Comparison of ENCODE assay signal across 8 cellular contexts in genomic region chrX:3712870-3713224, GRCh38. TPM values are rescaled to one million over a fixed set of nuclear protein-coding genes. Genes with fewer than 3 reads are reported as not detected.
A peak's percentile ranks its signal among the peaks of the same experiment; 100 is the strongest.
DNase-seq lines count a peak whose midpoint lies in the region; ATAC-seq and TF ChIP-seq lines count a peak whose summit lies in the region.

No MANE protein-coding gene starts in this region.

- H3K9me3 ChIP-seq in PC-9 (ENCODE audit: insufficient read depth, low read depth): no peaks in the 10 kb centered on the region
- no peaks in the 10 kb centered on the region for H3K9me3 ChIP-seq in osteoblast (ENCODE audit: low read depth, low read length)

- H2AFZ ChIP-seq in PC-9 (peak overlapping the region; percentile 75), osteoblast (ENCODE audit: low read length) (no peak overlapping the region)

- intact Hi-C loops in PC-9 (cut with micrococcal nuclease; ENCODE audit: unreplicated experiment): no loop called here

- H3K27me3 ChIP-seq in PC-9 (ENCODE audit: insufficient read depth, low read depth): no peaks in the 10 kb centered on the region
- H3K27me3 ChIP-seq in osteoblast (ENCODE audit: insufficient read depth, low read length): no peaks in the 10 kb centered on the region

- H3K4me3 ChIP-seq in PC-9 (peak overlapping the region; percentile 93), osteoblast (ENCODE audit: insufficient read depth, low read length) (peak overlapping the region; percentile 72)

- H3K9me2 ChIP-seq in PC-9 (ENCODE audit: insufficient read depth): no peaks in the 10 kb centered on the region

- H3K36me3 ChIP-seq in PC-9 (ENCODE audit: low read depth): no peaks in the 10 kb centered on the region
- H3K36me3 ChIP-seq in osteoblast (ENCODE audit: insufficient read depth, low read length): no peaks in the 10 kb centered on the region

- no peaks in the 10 kb centered on the region for H4K20me1 ChIP-seq in PC-9 (ENCODE audit: insufficient read depth)
- no peaks in the 10 kb centered on the region for H4K20me1 ChIP-seq in osteoblast (ENCODE audit: insufficient read depth, low read length)

- DNase-seq in HEK293T (ENCODE audit: extremely low spot score): peak; percentile 17
- DNase-seq in PC-9: no peak
- no peak for DNase-seq in epithelial cell of prostate (ENCODE audit: low read depth, low spot score)
- peak; percentile 79 for DNase-seq in osteoblast (ENCODE audit: insufficient read length, low spot score, missing footprints)
- no peak for DNase-seq in cerebellar nuclear complex (lab: John Stamatoyannopoulos, UW)
- no peak for DNase-seq in DMS79 treated with DMSO at 0.1 percent for 48 hours (lab: John Stamatoyannopoulos, UW)
- DNase-seq in HuH-7.5 (ENCODE audit: low spot score): no peak

- CTCF ChIA-PET in HEK293T (lab: Yijun Ruan, JAX): no interaction called here
- CTCF ChIA-PET in PC-9 (lab: Charles Lee): no interaction called here

- ATAC-seq in GM18519 (IDR thresholded peaks at IDR 0.05; ENCODE audit: low FRiP score, unreplicated experiment): peak; percentile 21

- H3K27ac ChIP-seq in PC-9 (no peak overlapping the region), epithelial cell of prostate (peak overlapping the region; percentile 34), osteoblast (ENCODE audit: low read depth, low read length) (no peak overlapping the region)

- no peaks in the 10 kb centered on the region for H3F3A ChIP-seq in PC-9 (ENCODE audit: insufficient read depth, low read depth)

- POLR2A ChIA-PET in HEK293T (lab: Yijun Ruan, JAX) (no interaction called here), PC-9 (lab: Charles Lee; ENCODE audit: unreplicated experiment) (no interaction called here)

- peak overlapping the region; percentile 89 for H3K4me2 ChIP-seq in PC-9
- H3K4me2 ChIP-seq in osteoblast (ENCODE audit: insufficient read depth, low read length): peak overlapping the region; percentile 74

- BruUV-seq in PC-9 (replicated peaks; lab: Mats Ljungman, UMichigan): no TSS peak

- H3K4me1 ChIP-seq in PC-9 (replicated peaks; ENCODE audit: insufficient read depth): peaks cover 12% of the 10 kb centered on the region; the same call in 1 of the 2 replicates
- peaks cover 11% of the 10 kb centered on the region for H3K4me1 ChIP-seq in osteoblast (ENCODE audit: insufficient read depth, low read length)

- H3K79me2 ChIP-seq in PC-9 (ENCODE audit: low read depth) (peaks cover 9% of the 10 kb centered on the region; the same call in 1 of the 2 replicates), osteoblast (ENCODE audit: insufficient read depth, low read length) (no peaks in the 10 kb centered on the region)

- TF ChIP-seq CTCF in PC-9 (conservative IDR thresholded peaks at IDR 0.05): no peak
- TF ChIP-seq CTCF in osteoblast (IDR thresholded peaks at IDR 0.05; ENCODE audit: extremely low read depth, low read depth, low read length): no peak

TF ChIP-seq in HEK293T, 16 proteins besides CTCF, POLR2A, EP300 and RAD21:
- TF ChIP-seq FOXK2 (IDR thresholded peaks at IDR 0.05) (no peak), FOXM1 (IDR thresholded peaks at IDR 0.05; ENCODE audit: borderline replicate concordance) (no peak), ZNF384 (IDR thresholded peaks at IDR 0.05) (no peak), TARDBP (IDR thresholded peaks at IDR 0.05) (no peak), ELF4 (IDR thresholded peaks at IDR 0.05) (no peak), SP1 (IDR thresholded peaks at IDR 0.05) (no peak), CTBP1 (IDR thresholded peaks at IDR 0.05; ENCODE audit: borderline replicate concordance) (no peak), HDGF (IDR thresholded peaks at IDR 0.05; ENCODE audit: borderline replicate concordance) (no peak), FOXA1 (IDR thresholded peaks at IDR 0.05) (no peak), BHLHE40 (IDR thresholded peaks at IDR 0.05; ENCODE audit: borderline replicate concordance) (no peak)

RNA-seq across cellular contexts. Expression of gene PRKX, which starts 0.6 kb away (rescaled TPM):
- total RNA-seq in PC-9 (2021) (31.5 and 33.3 TPM in 2 replicates), osteoblast (9.1 and 13.4 TPM in 2 replicates)

Comparison
In these comparisons a context has a peak if more than half of its experiments do, and no peak if none do; other contexts are left out.
1. DNase-seq: peak in HEK293T (single experiment) and osteoblast (single experiment); none in PC-9 (0 of 2), epithelial cell of prostate (single experiment), cerebellar nuclear complex (0 of 2), DMS79 treated with DMSO at 0.1 percent for 48 hours (single experiment) and HuH-7.5 (single experiment).